In the genomic region with DNA sequence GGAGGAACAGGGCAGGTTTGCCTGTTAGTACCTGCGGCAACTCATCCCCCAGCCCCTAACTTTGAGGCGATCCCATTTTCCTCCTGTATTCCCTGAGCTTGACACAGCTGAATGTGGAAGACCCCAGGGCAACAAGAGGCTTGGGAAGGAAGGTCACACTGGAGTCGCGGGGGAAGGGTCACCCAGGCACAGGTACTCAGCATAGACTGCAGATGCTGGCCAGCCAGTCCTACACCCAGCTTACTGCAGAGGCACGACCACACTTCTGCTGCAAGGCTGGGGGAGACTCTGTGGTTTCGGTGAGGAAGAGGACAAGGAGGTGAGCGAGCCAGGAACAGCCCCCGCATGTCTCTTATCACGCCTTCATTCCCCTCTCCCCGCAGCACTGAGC, we compare ENCODE assay signal across 1 cellular context.
TF ChIP-seq lines count a peak whose summit lies in the region.

No MANE protein-coding gene starts in this region.

TF ChIP-seq in H1, 55 proteins besides CTCF, POLR2A, EP300 and RAD21 (continued from another document):
- TF ChIP-seq, protein P1, sequence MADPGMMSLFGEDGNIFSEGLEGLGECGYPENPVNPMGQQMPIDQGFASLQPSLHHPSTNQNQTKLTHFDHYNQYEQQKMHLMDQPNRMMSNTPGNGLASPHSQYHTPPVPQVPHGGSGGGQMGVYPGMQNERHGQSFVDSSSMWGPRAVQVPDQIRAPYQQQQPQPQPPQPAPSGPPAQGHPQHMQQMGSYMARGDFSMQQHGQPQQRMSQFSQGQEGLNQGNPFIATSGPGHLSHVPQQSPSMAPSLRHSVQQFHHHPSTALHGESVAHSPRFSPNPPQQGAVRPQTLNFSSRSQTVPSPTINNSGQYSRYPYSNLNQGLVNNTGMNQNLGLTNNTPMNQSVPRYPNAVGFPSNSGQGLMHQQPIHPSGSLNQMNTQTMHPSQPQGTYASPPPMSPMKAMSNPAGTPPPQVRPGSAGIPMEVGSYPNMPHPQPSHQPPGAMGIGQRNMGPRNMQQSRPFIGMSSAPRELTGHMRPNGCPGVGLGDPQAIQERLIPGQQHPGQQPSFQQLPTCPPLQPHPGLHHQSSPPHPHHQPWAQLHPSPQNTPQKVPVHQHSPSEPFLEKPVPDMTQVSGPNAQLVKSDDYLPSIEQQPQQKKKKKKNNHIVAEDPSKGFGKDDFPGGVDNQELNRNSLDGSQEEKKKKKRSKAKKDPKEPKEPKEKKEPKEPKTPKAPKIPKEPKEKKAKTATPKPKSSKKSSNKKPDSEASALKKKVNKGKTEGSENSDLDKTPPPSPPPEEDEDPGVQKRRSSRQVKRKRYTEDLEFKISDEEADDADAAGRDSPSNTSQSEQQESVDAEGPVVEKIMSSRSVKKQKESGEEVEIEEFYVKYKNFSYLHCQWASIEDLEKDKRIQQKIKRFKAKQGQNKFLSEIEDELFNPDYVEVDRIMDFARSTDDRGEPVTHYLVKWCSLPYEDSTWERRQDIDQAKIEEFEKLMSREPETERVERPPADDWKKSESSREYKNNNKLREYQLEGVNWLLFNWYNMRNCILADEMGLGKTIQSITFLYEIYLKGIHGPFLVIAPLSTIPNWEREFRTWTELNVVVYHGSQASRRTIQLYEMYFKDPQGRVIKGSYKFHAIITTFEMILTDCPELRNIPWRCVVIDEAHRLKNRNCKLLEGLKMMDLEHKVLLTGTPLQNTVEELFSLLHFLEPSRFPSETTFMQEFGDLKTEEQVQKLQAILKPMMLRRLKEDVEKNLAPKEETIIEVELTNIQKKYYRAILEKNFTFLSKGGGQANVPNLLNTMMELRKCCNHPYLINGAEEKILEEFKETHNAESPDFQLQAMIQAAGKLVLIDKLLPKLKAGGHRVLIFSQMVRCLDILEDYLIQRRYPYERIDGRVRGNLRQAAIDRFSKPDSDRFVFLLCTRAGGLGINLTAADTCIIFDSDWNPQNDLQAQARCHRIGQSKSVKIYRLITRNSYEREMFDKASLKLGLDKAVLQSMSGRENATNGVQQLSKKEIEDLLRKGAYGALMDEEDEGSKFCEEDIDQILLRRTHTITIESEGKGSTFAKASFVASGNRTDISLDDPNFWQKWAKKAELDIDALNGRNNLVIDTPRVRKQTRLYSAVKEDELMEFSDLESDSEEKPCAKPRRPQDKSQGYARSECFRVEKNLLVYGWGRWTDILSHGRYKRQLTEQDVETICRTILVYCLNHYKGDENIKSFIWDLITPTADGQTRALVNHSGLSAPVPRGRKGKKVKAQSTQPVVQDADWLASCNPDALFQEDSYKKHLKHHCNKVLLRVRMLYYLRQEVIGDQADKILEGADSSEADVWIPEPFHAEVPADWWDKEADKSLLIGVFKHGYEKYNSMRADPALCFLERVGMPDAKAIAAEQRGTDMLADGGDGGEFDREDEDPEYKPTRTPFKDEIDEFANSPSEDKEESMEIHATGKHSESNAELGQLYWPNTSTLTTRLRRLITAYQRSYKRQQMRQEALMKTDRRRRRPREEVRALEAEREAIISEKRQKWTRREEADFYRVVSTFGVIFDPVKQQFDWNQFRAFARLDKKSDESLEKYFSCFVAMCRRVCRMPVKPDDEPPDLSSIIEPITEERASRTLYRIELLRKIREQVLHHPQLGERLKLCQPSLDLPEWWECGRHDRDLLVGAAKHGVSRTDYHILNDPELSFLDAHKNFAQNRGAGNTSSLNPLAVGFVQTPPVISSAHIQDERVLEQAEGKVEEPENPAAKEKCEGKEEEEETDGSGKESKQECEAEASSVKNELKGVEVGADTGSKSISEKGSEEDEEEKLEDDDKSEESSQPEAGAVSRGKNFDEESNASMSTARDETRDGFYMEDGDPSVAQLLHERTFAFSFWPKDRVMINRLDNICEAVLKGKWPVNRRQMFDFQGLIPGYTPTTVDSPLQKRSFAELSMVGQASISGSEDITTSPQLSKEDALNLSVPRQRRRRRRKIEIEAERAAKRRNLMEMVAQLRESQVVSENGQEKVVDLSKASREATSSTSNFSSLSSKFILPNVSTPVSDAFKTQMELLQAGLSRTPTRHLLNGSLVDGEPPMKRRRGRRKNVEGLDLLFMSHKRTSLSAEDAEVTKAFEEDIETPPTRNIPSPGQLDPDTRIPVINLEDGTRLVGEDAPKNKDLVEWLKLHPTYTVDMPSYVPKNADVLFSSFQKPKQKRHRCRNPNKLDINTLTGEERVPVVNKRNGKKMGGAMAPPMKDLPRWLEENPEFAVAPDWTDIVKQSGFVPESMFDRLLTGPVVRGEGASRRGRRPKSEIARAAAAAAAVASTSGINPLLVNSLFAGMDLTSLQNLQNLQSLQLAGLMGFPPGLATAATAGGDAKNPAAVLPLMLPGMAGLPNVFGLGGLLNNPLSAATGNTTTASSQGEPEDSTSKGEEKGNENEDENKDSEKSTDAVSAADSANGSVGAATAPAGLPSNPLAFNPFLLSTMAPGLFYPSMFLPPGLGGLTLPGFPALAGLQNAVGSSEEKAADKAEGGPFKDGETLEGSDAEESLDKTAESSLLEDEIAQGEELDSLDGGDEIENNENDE (IDR thresholded peaks at IDR 0.05; ENCODE audit: insufficient replicate concordance, low read length) = no peak
- TF ChIP-seq ZNF274 (IDR thresholded peaks at IDR 0.05; ENCODE audit: borderline replicate concordance, extremely low read depth, low read length) = no peak
- TF ChIP-seq JUN (IDR thresholded peaks at IDR 0.05; ENCODE audit: low read depth, low read length) = no peak
